22 cellular contexts compared by ENCODE assay signal in genomic region chr13:93925976-93926375, GRCh38.
DNase-seq lines count a peak whose midpoint lies in the region; ATAC-seq and TF ChIP-seq lines count a peak whose summit lies in the region.
"Had no signal": no experiment of that assay in that cellular context is flagged by ENCODE, and none has a peak within 500 bp of the region (broad histone marks: within the 10 kb centered on the region; RNA-seq: fewer than 3 reads in every experiment).

No MANE protein-coding gene starts in this region.

- no peak overlapping the region for H3K18ac ChIP-seq in mesenchymal stem cell (ENCODE audit: low read depth in 1 of 2, low read length in 2 of 2)

- no peaks in the 10 kb centered on the region for H3K79me2 ChIP-seq in smooth muscle cell (ENCODE audit: low read depth)

- H4K20me1 ChIP-seq in smooth muscle cell (ENCODE audit: low read depth) = no peaks in the 10 kb centered on the region
- H4K20me1 ChIP-seq: BLaER1 had no signal

- no peaks in the 10 kb centered on the region for H3K9me3 ChIP-seq in mesenchymal stem cell (ENCODE audit: control insufficient read depth, low read length)
- H3K9me3 ChIP-seq in smooth muscle cell (replicated peaks; ENCODE audit: low read depth) = no peaks in the 10 kb centered on the region
- H3K9me3 ChIP-seq: SJSA1 had no signal

- no peak overlapping the region for H2AK5ac ChIP-seq in mesenchymal stem cell (ENCODE audit: low read length, severe bottlenecking)

- 100% methylated on average over 1 of the region's 1 CpG for WGBS in mesenchymal stem cell
- 92% methylated on average over 1 of the region's 1 CpG for WGBS in smooth muscle cell (ENCODE audit: low lambda C conversion rate)

- TF ChIP-seq CTCF in smooth muscle cell (IDR thresholded peaks at IDR 0.05; ENCODE audit: borderline replicate concordance, insufficient read depth, poor library complexity, severe bottlenecking) = no peak

- no peak overlapping the region for H3K4me3 ChIP-seq in mesenchymal stem cell (ENCODE audit: insufficient read depth in 1 of 2, low read depth in 1 of 2, low read length in 2 of 2)
- H3K4me3 ChIP-seq in smooth muscle cell = no peak overlapping the region
- H3K4me3 ChIP-seq: BLaER1, K562, SJSA1 had no signal

- ATAC-seq in HG03045 (IDR thresholded peaks at IDR 0.05; ENCODE audit: unreplicated experiment) (no peak), left colon (no peak)
- ATAC-seq: HepG2, K562, Panc1 had no signal

- H3K4me1 ChIP-seq in mesenchymal stem cell (ENCODE audit: control insufficient read depth, insufficient read depth, low read depth, low read length) (no peaks in the 10 kb centered on the region), smooth muscle cell (ENCODE audit: low read depth) (no peaks in the 10 kb centered on the region)
- H3K4me1 ChIP-seq: BLaER1, SJSA1 had no signal

- H3K79me1 ChIP-seq in mesenchymal stem cell (replicated peaks; ENCODE audit: low read length, poor library complexity, severe bottlenecking) = peaks cover 2% of the 10 kb centered on the region

- no peak overlapping the region for H4K91ac ChIP-seq in mesenchymal stem cell (ENCODE audit: low read length)

- H2BK12ac ChIP-seq in mesenchymal stem cell (ENCODE audit: low read length in 2 of 2) = peak overlapping the region in 1 of 2 experiments; percentile 67

- DNase-seq in LHCN-M2 (ENCODE audit: low read depth) (peak; percentile 74), NCI-H526 (lab: John Stamatoyannopoulos, UW) (peak; percentile 49 to 77), mesenchymal stem cell (peak; percentile 23), smooth muscle cell (lab: John Stamatoyannopoulos, UW; ENCODE audit: unreplicated experiment) (no peak), left colon (no peak), NOMO-1 (lab: John Stamatoyannopoulos, UW; ENCODE audit: unreplicated experiment in 2 of 2) (no peak)
- DNase-seq: CD4-positive, alpha-beta T cell; GOT3; MM.1S; NCI-H1417 treated with DMSO at 0.1 percent for 48 hours; NCI-H1930; NCI-H2227 treated with DMSO at 0.1 percent for 48 hours; NCI-H524; NK-92 treated with Interleukin-12 subunit alpha and Interleukin-12 subunit beta, amount 100 ng/mL, for 24 hours; T-helper 1 cell had no signal

- no peak overlapping the region for H3K23ac ChIP-seq in mesenchymal stem cell (ENCODE audit: low read length in 2 of 2)

- H2AFZ ChIP-seq in mesenchymal stem cell (ENCODE audit: low read depth, low read length) (no peak overlapping the region), smooth muscle cell (ENCODE audit: low read depth) (no peak overlapping the region)

- H2BK15ac ChIP-seq in mesenchymal stem cell (ENCODE audit: low read depth, poor library complexity, severe bottlenecking) = no peak overlapping the region

- H2BK120ac ChIP-seq in mesenchymal stem cell (ENCODE audit: low read depth, low read length) = no peak overlapping the region

- H3K27me3 ChIP-seq in mesenchymal stem cell (ENCODE audit: control insufficient read depth in 1 of 2, insufficient read depth in 1 of 2, low read length in 2 of 2) (no peaks in the 10 kb centered on the region), smooth muscle cell (ENCODE audit: low read depth) (no peaks in the 10 kb centered on the region)
- H3K27me3 ChIP-seq: BLaER1, SJSA1 had no signal

- no peak overlapping the region for H2BK5ac ChIP-seq in mesenchymal stem cell (ENCODE audit: low read depth, low read length, poor library complexity, severe bottlenecking)

- no peak overlapping the region for H3K14ac ChIP-seq in mesenchymal stem cell (ENCODE audit: low read length in 2 of 2)

- H3K4me2 ChIP-seq in mesenchymal stem cell (ENCODE audit: low read length, poor library complexity, severe bottlenecking) (no peak overlapping the region), smooth muscle cell (peak overlapping the region; percentile 13)
- H3K4me2 ChIP-seq: BLaER1 had no signal

- no peak overlapping the region for H4K8ac ChIP-seq in mesenchymal stem cell (ENCODE audit: low read length)

- intact Hi-C loops in left colon (cut with DNase I, micrococcal nuclease) = no loop called here

- H3K4ac ChIP-seq in mesenchymal stem cell (ENCODE audit: low read depth in 1 of 2, low read length in 2 of 2) = no peak overlapping the region

- H3F3A ChIP-seq in smooth muscle cell (ENCODE audit: low read depth) = no peaks in the 10 kb centered on the region

- H3K27ac ChIP-seq in mesenchymal stem cell (ENCODE audit: low read length, poor library complexity, severe bottlenecking) (no peak overlapping the region), smooth muscle cell (ENCODE audit: low read depth) (no peak overlapping the region)
- H3K27ac ChIP-seq: BLaER1, HL-60, SJSA1 had no signal

- H3K9ac ChIP-seq in mesenchymal stem cell (ENCODE audit: low read length) (no peak overlapping the region), smooth muscle cell (ENCODE audit: low read depth) (no peak overlapping the region)
- H3K9ac ChIP-seq: BLaER1 had no signal

- H3K36me3 ChIP-seq in mesenchymal stem cell (ENCODE audit: control insufficient read depth in 1 of 2, insufficient read depth in 2 of 2, low read depth in 1 of 2, low read length in 2 of 2) (no peaks in the 10 kb centered on the region), smooth muscle cell (ENCODE audit: low read depth) (no peaks in the 10 kb centered on the region)
- H3K36me3 ChIP-seq: BLaER1, SJSA1 had no signal

Comparison
In these comparisons a context has a peak if more than half of its experiments do, and no peak if none do; other contexts are left out.
1. DNase-seq: peak in LHCN-M2 (single experiment), NCI-H526 (2 of 2) and mesenchymal stem cell (single experiment); none in smooth muscle cell (single experiment), left colon (0 of 2) and NOMO-1 (0 of 2).